Comparison of ENCODE assay signal across 6 cellular contexts in the genomic region with DNA sequence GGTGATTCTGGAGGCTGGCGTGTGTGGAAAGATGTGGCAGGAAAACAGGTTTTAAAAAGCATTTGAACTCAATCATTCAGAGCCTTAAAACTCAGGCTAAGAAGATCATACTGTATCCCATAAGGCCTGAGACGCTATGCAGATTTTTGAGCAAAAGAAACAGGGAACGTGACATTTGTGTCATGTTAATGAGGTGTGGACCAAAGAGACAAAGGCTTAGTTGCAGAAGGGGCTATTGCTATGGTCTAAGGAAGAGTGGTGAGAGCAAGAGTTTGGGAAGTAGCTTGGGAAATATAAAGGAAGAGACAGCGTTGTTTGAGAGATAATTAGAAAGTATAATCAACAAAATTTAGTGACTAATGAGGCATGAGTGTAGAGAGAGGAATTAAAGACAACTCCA.
"Had no signal": no experiment of that assay in that cellular context is flagged by ENCODE, and none has a peak within 500 bp of the region (broad histone marks: within the 10 kb centered on the region; RNA-seq: fewer than 3 reads in every experiment).

No MANE protein-coding gene starts in this region.

- H3K9ac ChIP-seq: GM23248 had no signal

- H2AFZ ChIP-seq: GM23248 had no signal

- FAIRE-seq: HTR-8/SVneo, K562 had no signal

- DNase-seq: GM23248, HCEC 1CT, IMR-90, KG1 had no signal

- ATAC-seq: K562 had no signal

- H3K4me3 ChIP-seq: GM23248, K562 had no signal

- H3K27ac ChIP-seq: GM23248 had no signal
